ENCODE assay signal across 21 cellular contexts in genomic region chr11:119117004-119117706, GRCh38. TPM values are rescaled to one million over a fixed set of nuclear protein-coding genes. Genes with fewer than 3 reads are reported as not detected.
DNase-seq lines count a peak whose midpoint lies in the region; ATAC-seq, FAIRE-seq and TF ChIP-seq lines count a peak whose summit lies in the region.
"Had no signal": no experiment of that assay in that cellular context is flagged by ENCODE, and none has a peak within 500 bp of the region (broad histone marks: within the 10 kb centered on the region; RNA-seq: fewer than 3 reads in every experiment).

No MANE protein-coding gene starts in this region.

- peak; percentile 45 for FAIRE-seq in GM19239 (lab: Jason Lieb, UNC)
- FAIRE-seq: D721Med, G401.6, GM12878, GM18507 had no signal

- intact Hi-C loops in activated T-helper 1 cell treated with anti-CD3 and anti-CD28 coated beads, Interleukin-12 subunit alpha, Interleukin-12 subunit beta, Interleukin-2, Interleukin-4 antibody, amounts not matched to agents 30 ng/mL and 10 ng/mL and 1 ng/mL, durations not matched to agents 14 hours and 24 hours and 36 hours (cut with micrococcal nuclease) = no loop called here

- H3K36me3 ChIP-seq in neutrophil (peaks cover 39% of the 10 kb centered on the region), brain microvascular endothelial cell (replicated peaks) (peaks cover 34% of the 10 kb centered on the region)

- H3K4me3 ChIP-seq in neutrophil (ENCODE audit: low read depth in 1 of 2, low read length in 1 of 2) (no peak overlapping the region), brain microvascular endothelial cell (ENCODE audit: low read depth, low read length) (no peak overlapping the region)
- H3K4me3 ChIP-seq: GM12878, GM23248 had no signal

- peak overlapping the region; percentile 41 for H3K27ac Mint-ChIP-seq in activated naive CD4-positive, alpha-beta T cell treated with anti-CD3 and anti-CD28 coated beads, Interleukin-2, amount 50 U/mL, for 24 hours
- H3K27ac Mint-ChIP-seq in activated T-helper 1 cell treated with anti-CD3 and anti-CD28 coated beads, Interleukin-12 subunit alpha, Interleukin-12 subunit beta, Interleukin-2, Interleukin-4 antibody, amounts not matched to agents 30 ng/mL and 10 ng/mL and 1 ng/mL, durations not matched to agents 14 hours and 24 hours and 36 hours = peak overlapping the region; percentile 13
- peak overlapping the region in 1 of 2 donors; percentile 72 for H3K27ac Mint-ChIP-seq in effector memory CD8-positive, alpha-beta T cell

- H3K4me3 Mint-ChIP-seq in activated naive CD4-positive, alpha-beta T cell treated with anti-CD3 and anti-CD28 coated beads, Interleukin-2, amount 50 U/mL, for 24 hours = peak overlapping the region; percentile 39
- no peak overlapping the region for H3K4me3 Mint-ChIP-seq in activated T-helper 1 cell treated with anti-CD3 and anti-CD28 coated beads, Interleukin-12 subunit alpha, Interleukin-12 subunit beta, Interleukin-2, Interleukin-4 antibody, amounts not matched to agents 30 ng/mL and 10 ng/mL and 1 ng/mL, durations not matched to agents 14 hours and 24 hours and 36 hours
- H3K4me3 Mint-ChIP-seq in effector memory CD8-positive, alpha-beta T cell = no peak overlapping the region
- H3K4me3 Mint-ChIP-seq: CD4-positive, CD25-positive, alpha-beta regulatory T cell had no signal

- in situ Hi-C loops in brain microvascular endothelial cell (cut with HindIII; ENCODE audit: low pct_ligation_motif_present, low sequenced_read_pairs) = no loop called here

- ATAC-seq in effector memory CD8-positive, alpha-beta T cell (replicated peaks) = no peak
- ATAC-seq: GM12878, HCT116, Panc1, Right ventricle myocardium inferior had no signal

- no peak for DNase-seq in activated naive CD4-positive, alpha-beta T cell treated with Interleukin-2 at 50 U/mL for 16 hours
- DNase-seq in GM19239 (ENCODE audit: insufficient read length, low spot score) (no peak), brain microvascular endothelial cell (no peak)
- DNase-seq in activated T-helper 1 cell treated with anti-CD3 and anti-CD28 coated beads, Interleukin-12 subunit alpha, Interleukin-12 subunit beta, Interleukin-2, Interleukin-4 antibody, amounts not matched to agents 30 ng/mL and 10 ng/mL and 1 ng/mL, durations not matched to agents 14 hours and 24 hours and 36 hours (ENCODE audit: low spot score) = no peak
- no peak for DNase-seq in effector memory CD8-positive, alpha-beta T cell
- DNase-seq: CD4-positive, CD25-positive, alpha-beta regulatory T cell; DMS79 treated with DMSO at 0.1 percent for 48 hours; GM23248; NCI-H187; NCI-H226; NCI-H524 treated with DMSO at 0.1 percent for 48 hours had no signal

- H3K27me3 Mint-ChIP-seq in activated naive CD4-positive, alpha-beta T cell treated with anti-CD3 and anti-CD28 coated beads, Interleukin-2, amount 50 U/mL, for 24 hours = no peaks in the 10 kb centered on the region
- H3K27me3 Mint-ChIP-seq in activated T-helper 1 cell treated with anti-CD3 and anti-CD28 coated beads, Interleukin-12 subunit alpha, Interleukin-12 subunit beta, Interleukin-2, Interleukin-4 antibody, amounts not matched to agents 30 ng/mL and 10 ng/mL and 1 ng/mL, durations not matched to agents 14 hours and 24 hours and 36 hours (ENCODE audit: insufficient read depth) = no peaks in the 10 kb centered on the region
- no peaks in the 10 kb centered on the region for H3K27me3 Mint-ChIP-seq in effector memory CD8-positive, alpha-beta T cell
- H3K27me3 Mint-ChIP-seq: CD4-positive, CD25-positive, alpha-beta regulatory T cell had no signal

- H3K9me3 Mint-ChIP-seq in activated naive CD4-positive, alpha-beta T cell treated with anti-CD3 and anti-CD28 coated beads, Interleukin-2, amount 50 U/mL, for 24 hours = no peaks in the 10 kb centered on the region
- no peaks in the 10 kb centered on the region for H3K9me3 Mint-ChIP-seq in activated T-helper 1 cell treated with anti-CD3 and anti-CD28 coated beads, Interleukin-12 subunit alpha, Interleukin-12 subunit beta, Interleukin-2, Interleukin-4 antibody, amounts not matched to agents 30 ng/mL and 10 ng/mL and 1 ng/mL, durations not matched to agents 14 hours and 24 hours and 36 hours
- no peaks in the 10 kb centered on the region for H3K9me3 Mint-ChIP-seq in effector memory CD8-positive, alpha-beta T cell
- H3K9me3 Mint-ChIP-seq: CD4-positive, CD25-positive, alpha-beta regulatory T cell had no signal

- H3K27ac ChIP-seq in neutrophil (peak overlapping the region; percentile 87), brain microvascular endothelial cell (no peak overlapping the region)
- H3K27ac ChIP-seq: GM23248 had no signal

- H3K4me1 Mint-ChIP-seq in activated naive CD4-positive, alpha-beta T cell treated with anti-CD3 and anti-CD28 coated beads, Interleukin-2, amount 50 U/mL, for 24 hours = peaks cover 57% of the 10 kb centered on the region
- peaks cover 28% of the 10 kb centered on the region for H3K4me1 Mint-ChIP-seq in activated T-helper 1 cell treated with anti-CD3 and anti-CD28 coated beads, Interleukin-12 subunit alpha, Interleukin-12 subunit beta, Interleukin-2, Interleukin-4 antibody, amounts not matched to agents 30 ng/mL and 10 ng/mL and 1 ng/mL, durations not matched to agents 14 hours and 24 hours and 36 hours (ENCODE audit: low read depth)
- peaks cover 20 to 28% of the 10 kb centered on the region in 2 donors for H3K4me1 Mint-ChIP-seq in effector memory CD8-positive, alpha-beta T cell (ENCODE audit: low read depth in 2 of 2)

- H3K27me3 ChIP-seq in neutrophil (no peaks in the 10 kb centered on the region), brain microvascular endothelial cell (replicated peaks) (no peaks in the 10 kb centered on the region)

- TF ChIP-seq CTCF in neutrophil (IDR thresholded peaks at IDR 0.05) = no peak
- no peak for TF ChIP-seq CTCF in brain microvascular endothelial cell (IDR thresholded peaks at IDR 0.05; ENCODE audit: low read depth, low read length, missing control alignments)

- peaks cover 39 to 41% of the 10 kb centered on the region in 2 experiments for H3K4me1 ChIP-seq in neutrophil (ENCODE audit: control insufficient read depth in 1 of 2, insufficient read depth in 1 of 2, low read depth in 1 of 2, low read length in 1 of 2)

- peaks cover 9% of the 10 kb centered on the region for H3K36me3 Mint-ChIP-seq in activated naive CD4-positive, alpha-beta T cell treated with anti-CD3 and anti-CD28 coated beads, Interleukin-2, amount 50 U/mL, for 24 hours
- peaks cover 42% of the 10 kb centered on the region for H3K36me3 Mint-ChIP-seq in activated T-helper 1 cell treated with anti-CD3 and anti-CD28 coated beads, Interleukin-12 subunit alpha, Interleukin-12 subunit beta, Interleukin-2, Interleukin-4 antibody, amounts not matched to agents 30 ng/mL and 10 ng/mL and 1 ng/mL, durations not matched to agents 14 hours and 24 hours and 36 hours (ENCODE audit: low read depth)
- peaks cover 25% of the 10 kb centered on the region for H3K36me3 Mint-ChIP-seq in effector memory CD8-positive, alpha-beta T cell (ENCODE audit: insufficient read depth)

- no peaks in the 10 kb centered on the region for H3K9me3 ChIP-seq in neutrophil

RNA-seq across cellular contexts. Expression of gene HINFP, which starts 4.2 kb away (rescaled TPM):
- total RNA-seq in activated T-helper 1 cell treated with anti-CD3 and anti-CD28 coated beads, Interleukin-12 subunit alpha, Interleukin-12 subunit beta, Interleukin-2, Interleukin-4 antibody, amounts not matched to agents 30 ng/mL and 10 ng/mL and 1 ng/mL, durations not matched to agents 14 hours and 24 hours and 36 hours = 31.2 and 35.2 TPM in 2 replicates

RNA-seq across cellular contexts. Expression of gene C2CD2L, which starts 10.0 kb away (rescaled TPM):
- 35.7 and 38.2 TPM in 2 replicates for total RNA-seq in activated T-helper 1 cell treated with anti-CD3 and anti-CD28 coated beads, Interleukin-12 subunit alpha, Interleukin-12 subunit beta, Interleukin-2, Interleukin-4 antibody, amounts not matched to agents 30 ng/mL and 10 ng/mL and 1 ng/mL, durations not matched to agents 14 hours and 24 hours and 36 hours

RNA-seq across cellular contexts. Expression of gene DPAGT1, which starts 15.5 kb away (rescaled TPM):
- 81.8 and 84.4 TPM in 2 replicates for total RNA-seq in activated T-helper 1 cell treated with anti-CD3 and anti-CD28 coated beads, Interleukin-12 subunit alpha, Interleukin-12 subunit beta, Interleukin-2, Interleukin-4 antibody, amounts not matched to agents 30 ng/mL and 10 ng/mL and 1 ng/mL, durations not matched to agents 14 hours and 24 hours and 36 hours

RNA-seq across cellular contexts. Expression of gene ABCG4, which starts 31.7 kb away (rescaled TPM):
- 0.07 TPM in 1 of 2 replicates, not detected in the other for total RNA-seq in activated T-helper 1 cell treated with anti-CD3 and anti-CD28 coated beads, Interleukin-12 subunit alpha, Interleukin-12 subunit beta, Interleukin-2, Interleukin-4 antibody, amounts not matched to agents 30 ng/mL and 10 ng/mL and 1 ng/mL, durations not matched to agents 14 hours and 24 hours and 36 hours
- total RNA-seq: CD4-positive, CD25-positive, alpha-beta regulatory T cell; GM12878; GM23248; HT1080 had no signal

RNA-seq across cellular contexts. Expression of gene HMBS, which starts 32.5 kb away (rescaled TPM):
- total RNA-seq in activated T-helper 1 cell treated with anti-CD3 and anti-CD28 coated beads, Interleukin-12 subunit alpha, Interleukin-12 subunit beta, Interleukin-2, Interleukin-4 antibody, amounts not matched to agents 30 ng/mL and 10 ng/mL and 1 ng/mL, durations not matched to agents 14 hours and 24 hours and 36 hours = 55.0 and 55.6 TPM in 2 replicates
